9 cellular contexts compared by ENCODE assay signal in the genomic region with DNA sequence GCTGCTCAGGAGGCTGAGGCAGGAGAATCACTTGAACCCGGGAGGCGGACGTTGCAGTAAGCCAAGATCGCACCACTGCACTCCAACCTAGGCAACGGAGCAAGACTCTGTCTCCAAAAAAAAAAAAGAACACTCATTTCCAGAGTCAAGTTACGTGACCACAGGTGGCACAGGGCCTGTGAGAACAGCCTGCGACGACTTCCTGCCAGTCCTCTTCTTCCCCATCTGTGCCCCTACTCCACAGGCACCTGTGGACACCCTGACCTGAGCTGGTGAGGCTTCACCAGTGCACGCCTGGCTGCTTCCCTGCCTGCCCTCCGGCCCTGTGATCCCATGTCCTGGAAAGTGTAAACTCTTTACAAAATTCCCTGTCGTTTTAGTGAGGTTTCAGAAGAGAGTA.
DNase-seq lines count a peak whose midpoint lies in the region; ATAC-seq lines count a peak whose summit lies in the region.
"Had no signal": no experiment of that assay in that cellular context is flagged by ENCODE, and none has a peak within 500 bp of the region (broad histone marks: within the 10 kb centered on the region; RNA-seq: fewer than 3 reads in every experiment).

No MANE protein-coding gene starts in this region.

- peaks cover 0 to 2% (median 0%) of the 10 kb centered on the region in 7 donors for H3K9me3 Mint-ChIP-seq in CD4-positive, CD25-positive, alpha-beta regulatory T cell
- no peaks in the 10 kb centered on the region for H3K9me3 Mint-ChIP-seq in activated naive CD8-positive, alpha-beta T cell treated with anti-CD3 and anti-CD28 coated beads, Interleukin-2, amount 10 ng/mL, durations not matched to agents 7 days and 5 days

- peaks cover 60 to 99% (median 80%) of the 10 kb centered on the region in 4 donors for H3K4me1 Mint-ChIP-seq in CD4-positive, CD25-positive, alpha-beta regulatory T cell
- H3K4me1 Mint-ChIP-seq in activated naive CD8-positive, alpha-beta T cell treated with anti-CD3 and anti-CD28 coated beads, Interleukin-2, amount 10 ng/mL, durations not matched to agents 7 days and 5 days: peaks cover 59% of the 10 kb centered on the region

- peak overlapping the region; percentile 29 for H3K4me3 ChIP-seq in CD4-positive, CD25-positive, alpha-beta regulatory T cell (ENCODE audit: low read depth, low read length)

- H3K27ac Mint-ChIP-seq in CD4-positive, CD25-positive, alpha-beta regulatory T cell: peak overlapping the region; percentile 86 to 98 (median 91)
- H3K27ac Mint-ChIP-seq in activated naive CD8-positive, alpha-beta T cell treated with anti-CD3 and anti-CD28 coated beads, Interleukin-2, amount 10 ng/mL, durations not matched to agents 7 days and 5 days: peak overlapping the region; percentile 89

- H3K9me3 ChIP-seq in CD4-positive, CD25-positive, alpha-beta regulatory T cell (ENCODE audit: control insufficient read depth in 2 of 2, low read length in 2 of 2): no peaks in the 10 kb centered on the region

- DNase-seq in CD4-positive, CD25-positive, alpha-beta regulatory T cell: peak; percentile 14 to 83 (median 59)
- DNase-seq in activated naive CD8-positive, alpha-beta T cell treated with anti-CD3 and anti-CD28 coated beads, Interleukin-2, amount 10 ng/mL, durations not matched to agents 7 days and 5 days: no peak
- no peak for DNase-seq in activated gamma-delta T cell treated with Interleukin-2 at 50 U/mL for 16 hours
- DNase-seq in 8988T: no peak
- DNase-seq in ecto neural progenitor cell (ENCODE audit: low spot score): no peak
- DNase-seq in GF-D8 (lab: John Stamatoyannopoulos, UW): no peak

- H3K4me1 ChIP-seq in CD4-positive, CD25-positive, alpha-beta regulatory T cell (ENCODE audit: control insufficient read depth, insufficient read depth, low read length, poor library complexity, severe bottlenecking): peaks cover 76% of the 10 kb centered on the region

- H3K4me3 Mint-ChIP-seq in CD4-positive, CD25-positive, alpha-beta regulatory T cell: peak overlapping the region in 3 of 4 donors; percentile 22 to 88 (median 77)
- peak overlapping the region; percentile 39 for H3K4me3 Mint-ChIP-seq in activated naive CD8-positive, alpha-beta T cell treated with anti-CD3 and anti-CD28 coated beads, Interleukin-2, amount 10 ng/mL, durations not matched to agents 7 days and 5 days

- H3K36me3 Mint-ChIP-seq in CD4-positive, CD25-positive, alpha-beta regulatory T cell: peaks cover 26% of the 10 kb centered on the region
- peaks cover 16% of the 10 kb centered on the region for H3K36me3 Mint-ChIP-seq in activated naive CD8-positive, alpha-beta T cell treated with anti-CD3 and anti-CD28 coated beads, Interleukin-2, amount 10 ng/mL, durations not matched to agents 7 days and 5 days

- POLR2A ChIA-PET in activated naive CD8-positive, alpha-beta T cell treated with anti-CD3 and anti-CD28 coated beads, Interleukin-2, amount 10 ng/mL, durations not matched to agents 7 days and 5 days (lab: Charles Lee): interaction anchor here (1.2 kb wide), 1 partner anchor 30 kb away, joined by 6 read pairs; no protein-coding TSS in a partner anchor

- H3K27me3 ChIP-seq in CD4-positive, CD25-positive, alpha-beta regulatory T cell (ENCODE audit: control insufficient read depth, insufficient read depth, low read length): no peaks in the 10 kb centered on the region

- H3K27ac ChIP-seq in CD4-positive, CD25-positive, alpha-beta regulatory T cell (ENCODE audit: insufficient read depth, low read length, poor library complexity, severe bottlenecking): peak overlapping the region; percentile 65
- H3K27ac ChIP-seq: KMS-11 had no signal

- peaks cover 20% of the 10 kb centered on the region for H3K36me3 ChIP-seq in CD4-positive, CD25-positive, alpha-beta regulatory T cell (ENCODE audit: control insufficient read depth, insufficient read depth, low read length)

- ATAC-seq in CD4-positive, CD25-positive, alpha-beta regulatory T cell (ENCODE audit: low read depth in 2 of 2): peak; percentile 67 to 68
- ATAC-seq in GM19397 (IDR thresholded peaks at IDR 0.05; ENCODE audit: unreplicated experiment) (peak; percentile 45), HG03520 (IDR thresholded peaks at IDR 0.05; ENCODE audit: unreplicated experiment) (peak; percentile 45)
- peak; percentile 76 for ATAC-seq in activated naive CD8-positive, alpha-beta T cell treated with anti-CD3 and anti-CD28 coated beads, Interleukin-2, amount 10 ng/mL, durations not matched to agents 7 days and 5 days (ENCODE audit: low read depth)

- H3K27me3 Mint-ChIP-seq in CD4-positive, CD25-positive, alpha-beta regulatory T cell: no peaks in the 10 kb centered on the region
- H3K27me3 Mint-ChIP-seq in activated naive CD8-positive, alpha-beta T cell treated with anti-CD3 and anti-CD28 coated beads, Interleukin-2, amount 10 ng/mL, durations not matched to agents 7 days and 5 days: no peaks in the 10 kb centered on the region

Comparison
In these comparisons a context has a peak if more than half of its experiments do, and no peak if none do; other contexts are left out.
1. DNase-seq: peak in CD4-positive, CD25-positive, alpha-beta regulatory T cell (3 of 3); none in activated naive CD8-positive, alpha-beta T cell treated with anti-CD3 and anti-CD28 coated beads, Interleukin-2, amount 10 ng/mL, durations not matched to agents 7 days and 5 days (single experiment), activated gamma-delta T cell treated with Interleukin-2 at 50 U/mL for 16 hours (single experiment), 8988T (single experiment), ecto neural progenitor cell (single experiment) and GF-D8 (single experiment).
2. Peak in every context shown above with its lines, with median percentiles within 50 percentile points of each other: ATAC-seq.